In genomic region chr7:54932818-54933543, GRCh38 we compare ENCODE assay signal across 8 cellular contexts.
DNase-seq lines count a peak whose midpoint lies in the region; ATAC-seq and TF ChIP-seq lines count a peak whose summit lies in the region.

No MANE protein-coding gene starts in this region.

- H3K4me1 ChIP-seq in HAP-1 (no peaks in the 10 kb centered on the region), right lobe of liver (peaks cover 0 to 7% (median 0%) of the 10 kb centered on the region in 4 donors), thoracic aorta (ENCODE audit: control insufficient read depth in 1 of 2, low read depth in 2 of 2) (peaks cover 0 to 9% of the 10 kb centered on the region in 2 donors), MM.1S (ENCODE audit: low read length) (no peaks in the 10 kb centered on the region)

- no peak overlapping the region for H3K9ac ChIP-seq in MM.1S (ENCODE audit: low read length)

- H3K27ac ChIP-seq in right lobe of liver: peak overlapping the region in 2 of 3 donors; percentile 49 to 51
- peak overlapping the region in 1 of 2 donors; percentile 3 for H3K27ac ChIP-seq in thoracic aorta
- no peak overlapping the region for H3K27ac ChIP-seq in MM.1S (ENCODE audit: low read length)

- peak; percentile 42 for ATAC-seq in effector memory CD8-positive, alpha-beta T cell (replicated peaks)
- ATAC-seq in right lobe of liver (peak; percentile 97 to 100 (median 99)), thoracic aorta (ENCODE audit: insufficient number of reproducible peaks, low FRiP score, low read depth) (peak; percentile 40), HG03520 (IDR thresholded peaks at IDR 0.05; ENCODE audit: unreplicated experiment) (no peak)

- H3K4me3 ChIP-seq in HAP-1 (peak overlapping the region; percentile 11; the same call in 1 of the 2 replicates), right lobe of liver (peak overlapping the region; percentile 31 to 49 (median 49)), thoracic aorta (peak overlapping the region; percentile 71), MM.1S (ENCODE audit: low read length) (no peak overlapping the region)

- H3K27ac Mint-ChIP-seq in effector memory CD8-positive, alpha-beta T cell: no peak overlapping the region

- intact Hi-C loops in right lobe of liver (cut with DNase I): no loop called here

- H2AFZ ChIP-seq in MM.1S (ENCODE audit: low read length): no peak overlapping the region

- no peaks in the 10 kb centered on the region for H3K79me2 ChIP-seq in MM.1S (ENCODE audit: low read length)

- no peaks in the 10 kb centered on the region for H3K9me3 Mint-ChIP-seq in effector memory CD8-positive, alpha-beta T cell

- H4K20me1 ChIP-seq in MM.1S (ENCODE audit: insufficient read depth, low read length): no peaks in the 10 kb centered on the region

- TF ChIP-seq CTCF in right lobe of liver (IDR thresholded peaks at IDR 0.05) (no peak), thoracic aorta (IDR thresholded peaks at IDR 0.05) (no peak), MM.1S (IDR thresholded peaks at IDR 0.05; ENCODE audit: low read length) (no peak)

- no peaks in the 10 kb centered on the region for H3K9me2 ChIP-seq in MM.1S (replicated peaks; ENCODE audit: insufficient read depth, low read length)

- H3K4me3 Mint-ChIP-seq in effector memory CD8-positive, alpha-beta T cell: peak overlapping the region in 1 of 2 donors; percentile 47

- H3K4me2 ChIP-seq in MM.1S (ENCODE audit: low read depth, low read length): no peak overlapping the region

- H3K36me3 Mint-ChIP-seq in effector memory CD8-positive, alpha-beta T cell (ENCODE audit: insufficient read depth): no peaks in the 10 kb centered on the region

- no peaks in the 10 kb centered on the region for H3K27me3 ChIP-seq in HAP-1 (ENCODE audit: low read depth)
- no peaks in the 10 kb centered on the region for H3K27me3 ChIP-seq in right lobe of liver
- H3K27me3 ChIP-seq in thoracic aorta (replicated peaks; ENCODE audit: insufficient read depth): no peaks in the 10 kb centered on the region
- no peaks in the 10 kb centered on the region for H3K27me3 ChIP-seq in MM.1S (replicated peaks; ENCODE audit: insufficient read depth, low read length)

- no peak for TF ChIP-seq POLR2A in right lobe of liver (IDR thresholded peaks at IDR 0.05)

- 13% methylated on average over 30 of the region's 34 CpGs for WGBS in right lobe of liver (ENCODE audit: insufficient coverage, low coverage, low lambda C conversion rate, missing lambda C conversion rate)

- DNase-seq in HAP-1 (ENCODE audit: low spot score in 2 of 2) (peak in 1 of 2 experiments; percentile 31), NCI-H748 treated with DMSO at 0.1 percent for 48 hours (lab: John Stamatoyannopoulos, UW) (peak; percentile 60), right lobe of liver (peak; percentile 71 to 80 (median 73)), thoracic aorta (ENCODE audit: low spot score) (peak; percentile 21), MM.1S (no peak), GM19238 (ENCODE audit: insufficient read length, low spot score) (no peak)
- no peak for DNase-seq in effector memory CD8-positive, alpha-beta T cell

- in situ Hi-C loops in HAP-1 (cut with MboI; ENCODE audit: low sequenced_read_pairs): no loop called here

- H3K9me3 ChIP-seq in HAP-1 (no peaks in the 10 kb centered on the region), right lobe of liver (no peaks in the 10 kb centered on the region), thoracic aorta (no peaks in the 10 kb centered on the region), MM.1S (replicated peaks; ENCODE audit: insufficient read depth, low read length) (no peaks in the 10 kb centered on the region)

- peaks cover 0 to 4% of the 10 kb centered on the region in 2 donors for H3K4me1 Mint-ChIP-seq in effector memory CD8-positive, alpha-beta T cell (ENCODE audit: low read depth in 2 of 2)

- peaks cover 30 to 62% of the 10 kb centered on the region in 2 donors for H3K27me3 Mint-ChIP-seq in effector memory CD8-positive, alpha-beta T cell

- no peaks in the 10 kb centered on the region for H3K36me3 ChIP-seq in HAP-1 (replicated peaks)
- H3K36me3 ChIP-seq in right lobe of liver: no peaks in the 10 kb centered on the region
- H3K36me3 ChIP-seq in thoracic aorta: no peaks in the 10 kb centered on the region
- no peaks in the 10 kb centered on the region for H3K36me3 ChIP-seq in MM.1S (replicated peaks; ENCODE audit: insufficient read depth, low read length)

- H3F3A ChIP-seq in MM.1S (ENCODE audit: insufficient read depth, low read length): no peaks in the 10 kb centered on the region

Comparison
In these comparisons a context has a peak if more than half of its experiments do, and no peak if none do; other contexts are left out.
1. DNase-seq: peak in NCI-H748 treated with DMSO at 0.1 percent for 48 hours (single experiment), right lobe of liver (3 of 3) and thoracic aorta (single experiment); none in effector memory CD8-positive, alpha-beta T cell (0 of 3), MM.1S (single experiment) and GM19238 (single experiment).